8 cellular contexts compared by ENCODE assay signal in the genomic region with DNA sequence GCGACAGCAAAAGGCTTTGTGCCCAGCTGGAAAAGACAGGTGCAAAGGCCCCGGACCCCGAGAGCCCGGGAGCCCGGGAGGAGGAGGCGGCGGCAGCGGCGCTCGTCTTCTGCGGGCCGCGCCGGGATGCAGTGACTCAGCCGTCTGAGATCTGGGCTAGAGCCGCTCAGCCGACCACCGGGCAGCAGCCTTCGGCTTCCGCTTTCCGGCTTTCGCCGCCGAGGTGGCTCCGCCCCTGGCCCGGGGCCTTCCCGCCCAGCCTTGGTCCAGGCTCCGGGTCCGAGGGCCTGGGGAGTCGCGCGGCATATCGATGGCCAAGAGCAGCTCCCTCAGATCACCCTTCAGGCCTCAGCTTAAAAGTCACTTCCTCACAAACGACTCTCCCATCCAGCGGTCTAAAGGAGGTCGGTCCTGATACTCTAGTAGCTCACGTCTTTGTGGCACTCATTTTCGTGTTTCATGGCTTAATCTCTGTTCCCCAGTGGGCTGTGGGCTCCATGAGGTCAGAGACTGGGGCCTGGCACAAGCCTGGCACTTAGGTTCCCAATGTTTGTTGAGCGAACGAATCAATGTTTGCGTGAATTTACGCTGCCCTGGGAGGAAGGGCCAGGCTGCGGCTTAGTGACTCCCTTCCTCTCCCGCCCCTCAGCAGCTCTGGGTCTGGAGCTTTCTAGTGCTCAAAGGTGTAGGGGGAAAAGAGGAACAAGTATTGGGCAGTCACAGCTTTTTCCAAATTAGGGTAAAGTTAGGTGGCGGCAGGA.
DNase-seq lines count a peak whose midpoint lies in the region; ATAC-seq and FAIRE-seq lines count a peak whose summit lies in the region.

A gene (minus strand): TSS at position 146 of the 761 bp plus-strand sequence. CDS start 783 bp downstream, outside the sequence.

- DNase-seq in GM18507 (ENCODE audit: extremely low spot score, insufficient read length, low read depth) (peak; percentile 62), NCI-H146 (lab: John Stamatoyannopoulos, UW) (peak; percentile 87), T-helper 22 cell (ENCODE audit: low read depth) (peak; percentile 35), astrocyte of the hippocampus (ENCODE audit: low read depth, low spot score) (peak; percentile 93), hippocampal formation (lab: John Stamatoyannopoulos, UW) (peak; percentile 40 to 61), retina (peak; percentile 94)
- no peak for DNase-seq in effector CD8-positive, alpha-beta T cell (lab: John Stamatoyannopoulos, UW)

- FAIRE-seq in GM18507 (lab: Jason Lieb, UNC): peak; percentile 73

- ATAC-seq in HG02870 (IDR thresholded peaks at IDR 0.05; ENCODE audit: unreplicated experiment): peak; percentile 85
